In the genomic region with DNA sequence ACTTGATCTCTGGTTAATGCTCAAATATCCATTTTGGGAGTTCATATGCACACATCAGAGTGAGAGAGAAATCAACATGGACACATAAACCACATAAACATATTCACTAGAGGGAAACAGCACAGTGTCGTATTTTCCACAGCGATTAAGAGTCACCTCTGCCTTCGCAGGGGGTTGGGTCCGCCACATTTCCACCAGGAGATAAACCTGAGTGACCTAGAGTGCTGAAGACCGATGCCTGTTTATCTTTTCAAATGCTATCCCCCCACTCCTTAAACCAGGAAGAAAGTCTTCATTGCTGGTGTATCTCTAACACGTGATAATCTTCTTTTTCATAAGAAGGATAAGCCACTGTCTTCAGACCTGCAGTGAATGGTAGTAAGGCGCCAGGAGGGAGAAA, we compare ENCODE assay signal across 22 cellular contexts.
"Had no signal": no experiment of that assay in that cellular context is flagged by ENCODE, and none has a peak within 500 bp of the region (broad histone marks: within the 10 kb centered on the region; RNA-seq: fewer than 3 reads in every experiment).

No MANE protein-coding gene starts in this region.

- H3K27ac ChIP-seq: brain microvascular endothelial cell, prostate gland, spleen, stomach, VCaP had no signal

- H3K9me3 ChIP-seq: prostate gland, spleen, stomach had no signal

- H3K4me3 Mint-ChIP-seq: activated CD4-positive, alpha-beta T cell treated with anti-CD3 and anti-CD28 coated beads, Interleukin-2, amount 10 ng/mL, durations not matched to agents 7 days and 5 days; activated naive CD4-positive, alpha-beta T cell treated with anti-CD3 and anti-CD28 coated beads, Interleukin-2, amount 10 ng/mL, durations not matched to agents 7 days and 5 days; mesothelial cell of epicardium; naive thymus-derived CD8-positive, alpha-beta T cell; type B pancreatic cell had no signal

- H3K27me3 Mint-ChIP-seq: activated CD4-positive, alpha-beta T cell treated with anti-CD3 and anti-CD28 coated beads, Interleukin-2, amount 10 ng/mL, durations not matched to agents 7 days and 5 days; activated naive CD4-positive, alpha-beta T cell treated with anti-CD3 and anti-CD28 coated beads, Interleukin-2, amount 10 ng/mL, durations not matched to agents 7 days and 5 days; naive thymus-derived CD8-positive, alpha-beta T cell; type B pancreatic cell had no signal

- H3K27me3 ChIP-seq: brain microvascular endothelial cell, spleen, stomach had no signal

- H3K4me1 ChIP-seq: prostate gland had no signal

- DNase-seq: activated CD4-positive, alpha-beta T cell treated with anti-CD3 and anti-CD28 coated beads, Interleukin-2, amount 10 ng/mL, durations not matched to agents 7 days and 5 days; activated CD8-positive, alpha-beta memory T cell treated with anti-CD3 and anti-CD28 coated beads for 24 hours; activated CD8-positive, alpha-beta memory T cell treated with anti-CD3 and anti-CD28 coated beads, Interleukin-2, amount 50 U/mL, for 4 hours; activated effector memory CD4-positive, alpha-beta T cell treated with anti-CD3 and anti-CD28 coated beads, Interleukin-2, amount 50 U/mL, for 16 hours; activated naive CD4-positive, alpha-beta T cell treated with anti-CD3 and anti-CD28 coated beads, Interleukin-2, amount 10 ng/mL, durations not matched to agents 7 days and 5 days; activated T-cell treated with anti-CD3 and anti-CD28 coated beads, Interleukin-2, amount 50 U/mL, for 48 hours; aorta; brain microvascular endothelial cell; caudate nucleus; dermis blood vessel endothelial cell; effector CD8-positive, alpha-beta T cell; foreskin melanocyte; naive thymus-derived CD8-positive, alpha-beta T cell; spleen; stimulated activated CD4-positive, alpha-beta T cell treated with anti-CD3 and anti-CD28 coated beads, Interleukin-4, amount 100 ng/mL, for 24 hours; stomach; T-helper 9 cell had no signal

- H3K4me3 ChIP-seq: prostate gland, spleen, stomach had no signal

- H3K4me1 Mint-ChIP-seq: activated CD4-positive, alpha-beta T cell treated with anti-CD3 and anti-CD28 coated beads, Interleukin-2, amount 10 ng/mL, durations not matched to agents 7 days and 5 days; activated naive CD4-positive, alpha-beta T cell treated with anti-CD3 and anti-CD28 coated beads, Interleukin-2, amount 10 ng/mL, durations not matched to agents 7 days and 5 days; mesothelial cell of epicardium had no signal

- H3K36me3 ChIP-seq: brain microvascular endothelial cell, prostate gland had no signal

- H3K27ac Mint-ChIP-seq: activated CD4-positive, alpha-beta T cell treated with anti-CD3 and anti-CD28 coated beads, Interleukin-2, amount 10 ng/mL, durations not matched to agents 7 days and 5 days; activated naive CD4-positive, alpha-beta T cell treated with anti-CD3 and anti-CD28 coated beads, Interleukin-2, amount 10 ng/mL, durations not matched to agents 7 days and 5 days; mesothelial cell of epicardium; type B pancreatic cell had no signal

- H3K9me3 Mint-ChIP-seq: activated naive CD4-positive, alpha-beta T cell treated with anti-CD3 and anti-CD28 coated beads, Interleukin-2, amount 10 ng/mL, durations not matched to agents 7 days and 5 days; mesothelial cell of epicardium; naive thymus-derived CD8-positive, alpha-beta T cell had no signal

- ATAC-seq: activated CD4-positive, CD25-positive, alpha-beta regulatory T cell treated with anti-CD3 and anti-CD28 coated beads, Interleukin-2, amount 50 U/mL, for 24 hours; naive thymus-derived CD8-positive, alpha-beta T cell had no signal
